ENCODE assay signal across 20 cellular contexts in the genomic region with DNA sequence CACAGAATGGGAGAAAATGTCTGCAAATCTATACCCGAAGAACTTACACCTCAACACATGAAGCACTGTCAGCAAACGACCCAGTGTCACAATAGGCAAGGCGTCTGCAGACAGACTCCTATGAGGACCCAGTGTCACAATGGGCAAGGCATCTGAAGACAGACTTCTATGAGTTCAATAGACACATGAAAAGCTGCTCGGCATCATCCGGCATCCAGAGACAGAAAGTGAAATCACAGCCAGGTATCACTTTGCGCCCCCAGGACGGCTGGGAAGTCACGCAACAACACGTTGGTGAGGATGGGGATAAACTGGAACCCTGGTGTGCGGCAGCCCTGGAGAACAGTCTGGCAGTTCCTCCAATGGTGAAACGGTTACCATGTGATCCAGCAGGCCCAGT.
DNase-seq lines count a peak whose midpoint lies in the region; ATAC-seq and TF ChIP-seq lines count a peak whose summit lies in the region.
"Had no signal": no experiment of that assay in that cellular context is flagged by ENCODE, and none has a peak within 500 bp of the region (broad histone marks: within the 10 kb centered on the region; RNA-seq: fewer than 3 reads in every experiment).

No MANE protein-coding gene starts in this region.

- H3K4me3 Mint-ChIP-seq in endodermal cell (no peak overlapping the region), neural progenitor cell (no peak overlapping the region)

- H3K27ac ChIP-seq in left ventricle myocardium inferior (replicated peaks) (no peak overlapping the region), HUES48 (ENCODE audit: low read depth, low read length) (peak overlapping the region; percentile 71), endodermal cell (ENCODE audit: low read depth, low read length) (no peak overlapping the region), neural progenitor cell (peak overlapping the region; percentile 79)
- H3K27ac ChIP-seq: lower lobe of right lung, stomach, VCaP had no signal

- H3K4me1 ChIP-seq in left ventricle myocardium inferior (peaks cover 36% of the 10 kb centered on the region), HUES48 (ENCODE audit: control insufficient read depth, insufficient read depth, low read length) (peaks cover 14% of the 10 kb centered on the region), endodermal cell (ENCODE audit: control insufficient read depth, insufficient read depth, low read length) (peaks cover 4% of the 10 kb centered on the region), neural progenitor cell (peaks cover 22% of the 10 kb centered on the region)

- H3K9ac ChIP-seq in HUES48 (ENCODE audit: low read depth, low read length) (no peak overlapping the region), endodermal cell (ENCODE audit: extremely low read depth, low read length, poor library complexity, severe bottlenecking) (no peak overlapping the region), neural progenitor cell (no peak overlapping the region)

- intact Hi-C loops in left ventricle myocardium inferior (cut with micrococcal nuclease) (no loop called here), cardiac septum (cut with DNase I) (no loop called here)

- peak; percentile 2 for DNase-seq in left ventricle myocardium inferior
- no peak for DNase-seq in cardiac septum (ENCODE audit: low spot score)
- DNase-seq in endodermal cell = no peak
- no peak for DNase-seq in neural progenitor cell (ENCODE audit: low spot score)
- no peak for DNase-seq in G401 (ENCODE audit: low spot score)
- DNase-seq in omental fat pad (ENCODE audit: low spot score) = no peak
- DNase-seq: anterior cingulate cortex, GDM1, NCI-H1436 treated with DMSO at 0.1 percent for 48 hours, NCI-H2171, NCI-H526, stomach, SW 1271, upper lobe of left lung had no signal

- H3K27me3 Mint-ChIP-seq in endodermal cell (ENCODE audit: insufficient read depth) (no peaks in the 10 kb centered on the region), neural progenitor cell (ENCODE audit: insufficient read depth, low read depth) (peaks cover 11% of the 10 kb centered on the region)

- no peak overlapping the region for H2AFZ ChIP-seq in neural progenitor cell (replicated peaks)

- peaks cover 14% of the 10 kb centered on the region for H3K4me1 Mint-ChIP-seq in endodermal cell
- H3K4me1 Mint-ChIP-seq in neural progenitor cell = peaks cover 26% of the 10 kb centered on the region

- H3K27ac Mint-ChIP-seq in endodermal cell = peak overlapping the region; percentile 81
- H3K27ac Mint-ChIP-seq in neural progenitor cell = peak overlapping the region; percentile 37

- H3K9me3 Mint-ChIP-seq in endodermal cell = peaks cover 13% of the 10 kb centered on the region
- peaks cover 7% of the 10 kb centered on the region for H3K9me3 Mint-ChIP-seq in neural progenitor cell

- no peaks in the 10 kb centered on the region for H3K9me3 ChIP-seq in left ventricle myocardium inferior (replicated peaks)
- peaks cover 1% of the 10 kb centered on the region; the same call in 1 of the 2 replicates for H3K9me3 ChIP-seq in HUES48 (ENCODE audit: control insufficient read depth, insufficient read depth, low read length)
- H3K9me3 ChIP-seq in endodermal cell (ENCODE audit: control insufficient read depth, low read length) = peaks cover 3% of the 10 kb centered on the region
- H3K9me3 ChIP-seq in neural progenitor cell (ENCODE audit: low read depth) = no peaks in the 10 kb centered on the region
- H3K9me3 ChIP-seq: HAP-1, heart right ventricle, lower lobe of right lung, stomach, upper lobe of left lung had no signal

- no peaks in the 10 kb centered on the region for H3K79me2 ChIP-seq in neural progenitor cell (ENCODE audit: low read depth)

- TF ChIP-seq CTCF in left ventricle myocardium inferior (IDR thresholded peaks at IDR 0.05; ENCODE audit: borderline replicate concordance) (no peak), endodermal cell (conservative IDR thresholded peaks at IDR 0.05) (no peak), neural progenitor cell (IDR thresholded peaks at IDR 0.05) (no peak), omental fat pad (IDR thresholded peaks at IDR 0.05) (no peak)

- peak overlapping the region; percentile 64 for H3K4me2 ChIP-seq in neural progenitor cell

- no peak overlapping the region for H3K4me3 ChIP-seq in left ventricle myocardium inferior
- no peak overlapping the region for H3K4me3 ChIP-seq in HUES48 (ENCODE audit: low read depth, low read length)
- H3K4me3 ChIP-seq in endodermal cell (ENCODE audit: low read length) = no peak overlapping the region
- H3K4me3 ChIP-seq in neural progenitor cell = no peak overlapping the region
- H3K4me3 ChIP-seq: HAP-1, heart right ventricle, stomach, upper lobe of left lung had no signal

- in situ Hi-C loops in G401 (cut with HindIII; ENCODE audit: low sequenced_read_pairs) = no loop called here

- 84 to 85% methylated on average over 11 of the region's 11 CpGs for WGBS in endodermal cell (ENCODE audit: insufficient coverage in 1 of 2, insufficient read length in 1 of 2), 2 experiments

- ATAC-seq in omental fat pad (ENCODE audit: low FRiP score) (no peak), HG03469 (IDR thresholded peaks at IDR 0.05; ENCODE audit: unreplicated experiment) (no peak)
- ATAC-seq: lower lobe of right lung had no signal

- H3K36me3 Mint-ChIP-seq in endodermal cell (ENCODE audit: low read depth) = peaks cover 13% of the 10 kb centered on the region
- peaks cover 2% of the 10 kb centered on the region for H3K36me3 Mint-ChIP-seq in neural progenitor cell

- peaks cover 5% of the 10 kb centered on the region for H4K20me1 ChIP-seq in neural progenitor cell (ENCODE audit: low read depth)

- no peaks in the 10 kb centered on the region for H3K27me3 ChIP-seq in left ventricle myocardium inferior (ENCODE audit: low read depth)
- H3K27me3 ChIP-seq in HUES48 (ENCODE audit: control insufficient read depth, insufficient read depth, low read length) = no peaks in the 10 kb centered on the region
- no peaks in the 10 kb centered on the region for H3K27me3 ChIP-seq in endodermal cell (ENCODE audit: control insufficient read depth, insufficient read depth, low read length, poor library complexity, severe bottlenecking)
- no peaks in the 10 kb centered on the region for H3K27me3 ChIP-seq in neural progenitor cell
- H3K27me3 ChIP-seq: heart right ventricle, stomach, upper lobe of left lung had no signal

- H3K36me3 ChIP-seq in left ventricle myocardium inferior (no peaks in the 10 kb centered on the region), HUES48 (ENCODE audit: control insufficient read depth, insufficient read depth, low read length) (no peaks in the 10 kb centered on the region; the same call in 1 of the 2 replicates), endodermal cell (ENCODE audit: control insufficient read depth, insufficient read depth, low read length) (no peaks in the 10 kb centered on the region), neural progenitor cell (no peaks in the 10 kb centered on the region)
- H3K36me3 ChIP-seq: HAP-1, heart right ventricle, lower lobe of right lung, upper lobe of left lung had no signal

- H3F3A ChIP-seq in neural progenitor cell (ENCODE audit: low read depth) = peaks cover 11% of the 10 kb centered on the region

Comparison
In these comparisons a context has a peak if more than half of its experiments do, and no peak if none do; other contexts are left out.
1. H3K27ac ChIP-seq: peak in HUES48 (single experiment) and neural progenitor cell (single experiment); none in left ventricle myocardium inferior (single experiment) and endodermal cell (single experiment).